8 cellular contexts compared by ENCODE assay signal in the genomic region with DNA sequence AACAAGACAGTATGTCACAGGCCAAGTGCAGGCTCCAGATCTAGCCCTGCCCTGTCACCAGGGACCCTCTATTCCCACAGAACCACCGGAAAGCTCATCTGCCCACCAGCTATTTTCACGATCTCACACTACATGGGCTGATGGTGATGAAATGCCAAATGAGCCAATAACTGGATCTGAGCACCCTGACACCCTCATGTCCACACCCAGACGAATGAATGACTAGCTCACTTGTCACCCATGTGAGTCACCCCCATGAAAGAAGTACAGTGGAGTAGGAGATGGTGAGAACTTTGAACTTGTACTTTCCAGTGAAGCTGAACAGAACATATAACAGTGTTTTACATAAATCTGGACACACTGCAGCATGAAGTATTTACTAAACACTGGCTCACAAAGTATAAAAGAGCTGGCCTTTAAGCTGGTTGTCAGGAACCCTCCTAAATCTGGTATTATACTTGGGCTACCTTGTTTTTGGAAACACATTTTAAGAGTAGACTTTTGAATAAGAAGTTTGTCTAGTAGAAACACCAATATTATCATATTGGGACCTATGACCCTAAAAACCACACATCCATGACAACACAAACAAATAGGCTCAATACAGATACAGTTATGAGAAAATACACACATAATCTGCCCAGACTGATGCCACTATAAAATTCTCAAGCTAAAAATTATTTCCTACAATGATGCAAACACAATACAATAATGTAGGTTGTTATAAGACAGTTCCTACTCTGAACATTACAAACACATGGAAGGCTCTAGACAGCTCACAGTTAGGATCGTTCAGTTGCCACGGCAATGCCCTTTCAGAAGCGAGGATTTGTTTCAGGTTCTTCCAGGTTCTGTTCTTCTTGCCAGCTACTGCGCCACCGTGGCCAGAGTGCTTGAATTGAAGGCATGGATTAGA. TPM values are rescaled to one million over a fixed set of nuclear protein-coding genes. Genes with fewer than 3 reads are reported as not detected.
DNase-seq lines count a peak whose midpoint lies in the region; ATAC-seq and TF ChIP-seq lines count a peak whose summit lies in the region.

No MANE protein-coding gene starts in this region.

- ATAC-seq in HG03354 (IDR thresholded peaks at IDR 0.05; ENCODE audit: poor library complexity, severe bottlenecking, unreplicated experiment) (peak; percentile 65), left lung (peak; percentile 67), HG02763 (IDR thresholded peaks at IDR 0.05; ENCODE audit: unreplicated experiment) (no peak)
- peak; percentile 76 for ATAC-seq in stimulated activated memory B cell treated with anti-CD40 and anti-IgM and Interleukin-4, amounts not matched to agents 10 μg/mL and 1 μg/mL and 100 μg/mL, for 72 hours

- H3K36me3 ChIP-seq in left lung (no peaks in the 10 kb centered on the region), spleen (peaks cover 0 to 17% (median 0%) of the 10 kb centered on the region in 6 donors)

- H3K27me3 Mint-ChIP-seq in stimulated activated memory B cell treated with anti-CD40 and anti-IgM and Interleukin-4, amounts not matched to agents 10 μg/mL and 1 μg/mL and 100 μg/mL, for 72 hours, result no peaks in the 10 kb centered on the region

- peaks cover 31% of the 10 kb centered on the region for H3K4me1 Mint-ChIP-seq in stimulated activated memory B cell treated with anti-CD40 and anti-IgM and Interleukin-4, amounts not matched to agents 10 μg/mL and 1 μg/mL and 100 μg/mL, for 72 hours

- H3K27ac Mint-ChIP-seq in stimulated activated memory B cell treated with anti-CD40 and anti-IgM and Interleukin-4, amounts not matched to agents 10 μg/mL and 1 μg/mL and 100 μg/mL, for 72 hours, result peak overlapping the region; percentile 20

- DNase-seq in Daoy (ENCODE audit: low read depth), result peak; percentile 87
- DNase-seq in activated naive CD8-positive, alpha-beta T cell treated with anti-CD3 and anti-CD28 coated beads, Interleukin-2, amount 50 U/mL, for 16 hours (ENCODE audit: low read depth, low spot score), result peak; percentile 7
- DNase-seq in left lung, result no peak
- no peak for DNase-seq in spleen
- no peak for DNase-seq in SKM-1 (lab: John Stamatoyannopoulos, UW; ENCODE audit: unreplicated experiment)

- H3K27me3 ChIP-seq in left lung (no peaks in the 10 kb centered on the region), spleen (replicated peaks in 1 of 7) (no peaks in the 10 kb centered on the region)

- H3K4me3 ChIP-seq in left lung (no peak overlapping the region), spleen (no peak overlapping the region)

- WGBS in spleen, 5 donors, result 76 to 87% (median 83%) methylated on average over 8 of the region's 8 CpGs

- no peak for TF ChIP-seq POLR2A in spleen (IDR thresholded peaks at IDR 0.05)

- intact Hi-C loops in left lung (cut with DNase I), result no loop called here
- intact Hi-C loops in spleen (cut with DNase I; ENCODE audit: low total_unique reads), result no loop called here

- H3K36me3 Mint-ChIP-seq in stimulated activated memory B cell treated with anti-CD40 and anti-IgM and Interleukin-4, amounts not matched to agents 10 μg/mL and 1 μg/mL and 100 μg/mL, for 72 hours, result peaks cover 37% of the 10 kb centered on the region

- H3K4me1 ChIP-seq in left lung, result peaks cover 3 to 41% of the 10 kb centered on the region in 2 donors
- H3K4me1 ChIP-seq in spleen, result peaks cover 0 to 48% (median 6%) of the 10 kb centered on the region in 6 donors

- H3K4me3 Mint-ChIP-seq in stimulated activated memory B cell treated with anti-CD40 and anti-IgM and Interleukin-4, amounts not matched to agents 10 μg/mL and 1 μg/mL and 100 μg/mL, for 72 hours, result no peak overlapping the region

- H3K9me3 ChIP-seq in left lung, result no peaks in the 10 kb centered on the region
- H3K9me3 ChIP-seq in spleen, result no peaks in the 10 kb centered on the region

- TF ChIP-seq CTCF in left lung (IDR thresholded peaks at IDR 0.05) (no peak), spleen (IDR thresholded peaks at IDR 0.05 in 8 of 11, conservative IDR thresholded peaks at IDR 0.05 in 3 of 11) (no peak)

- H3K27ac ChIP-seq in left lung (peak overlapping the region in 1 of 2 donors; percentile 67), spleen (peak overlapping the region in 1 of 8 donors; percentile 27)

- H3K9me3 Mint-ChIP-seq in stimulated activated memory B cell treated with anti-CD40 and anti-IgM and Interleukin-4, amounts not matched to agents 10 μg/mL and 1 μg/mL and 100 μg/mL, for 72 hours, result no peaks in the 10 kb centered on the region

RNA-seq across cellular contexts. Expression of a gene that starts 19.0 kb away (rescaled TPM):
- 3.9 and 5.2 TPM in 2 replicates for total RNA-seq in Daoy (2014; rRNA removed; shearing (Covaris generic))
- total RNA-seq in left lung (10 to 100 TPM; 27.0 to 28.0 TPM), spleen (10 to 100 TPM; 18.9 to 45.4 (median 31.3) TPM)
- polyA plus RNA-seq in spleen, result 10 to 100 TPM; 32.7 to 57.5 (median 36.3) TPM

Comparison
In these comparisons a context has a peak if more than half of its experiments do, and no peak if none do; other contexts are left out.
1. DNase-seq: peak in Daoy (single experiment) and activated naive CD8-positive, alpha-beta T cell treated with anti-CD3 and anti-CD28 coated beads, Interleukin-2, amount 50 U/mL, for 16 hours (single experiment); none in left lung (0 of 2), spleen (single experiment) and SKM-1 (single experiment).